ENCODE assay signal across 20 cellular contexts in the genomic region with DNA sequence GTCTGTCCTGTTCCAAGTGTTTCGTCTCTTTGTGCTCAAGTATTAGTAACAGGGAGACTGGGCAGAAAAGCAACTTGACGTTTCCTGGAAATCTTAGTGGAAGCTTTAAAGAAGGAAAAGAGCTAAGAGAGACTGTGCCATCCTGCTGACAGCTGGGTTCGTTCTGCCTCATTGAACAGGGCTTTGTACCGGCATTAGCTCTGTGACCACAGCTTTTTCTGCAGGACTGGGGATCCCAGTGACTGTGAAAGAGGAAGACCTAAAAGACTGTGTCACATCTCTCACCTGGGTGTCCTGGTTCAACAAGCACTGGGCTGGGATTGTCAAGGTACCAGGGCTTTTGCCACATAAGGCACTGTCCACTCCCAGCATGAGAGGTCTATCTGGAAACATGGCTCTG.
DNase-seq lines count a peak whose midpoint lies in the region; ATAC-seq and TF ChIP-seq lines count a peak whose summit lies in the region.
"Had no signal": no experiment of that assay in that cellular context is flagged by ENCODE, and none has a peak within 500 bp of the region (broad histone marks: within the 10 kb centered on the region; RNA-seq: fewer than 3 reads in every experiment).

No MANE protein-coding gene starts in this region.

- peaks cover 13% of the 10 kb centered on the region for H3K4me1 Mint-ChIP-seq in nephron progenitor cell
- H3K4me1 Mint-ChIP-seq: T-cell had no signal

- DNase-seq in GM10248 (ENCODE audit: extremely low spot score), result peak; percentile 21
- peak; percentile 8 for DNase-seq in astrocyte of the hippocampus (ENCODE audit: low read depth, low spot score)
- peak; percentile 20 for DNase-seq in pons (ENCODE audit: low spot score)
- DNase-seq in activated naive CD4-positive, alpha-beta T cell treated with anti-CD3 and anti-CD28 coated beads, Interleukin-2, amount 50 U/mL, for 16 hours, result no peak
- no peak for DNase-seq in nephron progenitor cell
- DNase-seq in stimulated activated CD4-positive, alpha-beta T cell treated with anti-CD3 and anti-CD28 coated beads, Interleukin-2, amount 100 ng/mL, for 48 hours, result no peak
- DNase-seq: activated CD4-positive, alpha-beta T cell treated with anti-CD3 and anti-CD28 coated beads, Interleukin-2, amount 50 U/mL, for 4 hours; activated naive CD4-positive, alpha-beta T cell treated with Interleukin-2 at 50 U/mL for 16 hours; activated T-cell treated with anti-CD3 and anti-CD28 coated beads for 4 hours; aorta; DMS153; KBM-7; mesendoderm; NCI-H1105; NCI-H2227 treated with DMSO at 0.1 percent for 48 hours; Right ventricle myocardium superior; T-cell had no signal

- no peaks in the 10 kb centered on the region for H3K36me3 Mint-ChIP-seq in nephron progenitor cell (ENCODE audit: low read depth)
- H3K36me3 Mint-ChIP-seq: natural killer cell treated with Interleukin-12 subunit alpha and Interleukin-12 subunit beta and Interleukin-15 and Interleukin-18, amount 100 ng/mL, for 72 hours; T-cell had no signal

- H3K4me3 Mint-ChIP-seq in nephron progenitor cell, result no peak overlapping the region
- H3K4me3 Mint-ChIP-seq: natural killer cell treated with Interleukin-12 subunit alpha and Interleukin-12 subunit beta and Interleukin-15 and Interleukin-18, amount 100 ng/mL, for 72 hours; T-cell had no signal

- POLR2A ChIA-PET in GM10248 (lab: Yijun Ruan, JAX), result no interaction called here

- CTCF ChIA-PET in GM10248 (lab: Yijun Ruan, JAX), result interaction anchor here (0.6 to 1.0 kb wide), 3 partner anchors 19 to 66 kb away, joined by 3 read pairs; no protein-coding TSS in a partner anchor

- ATAC-seq in GM19463 (IDR thresholded peaks at IDR 0.05; ENCODE audit: unreplicated experiment), result peak; percentile 77
- ATAC-seq: T-cell had no signal

- peaks cover 4% of the 10 kb centered on the region for H3K27me3 Mint-ChIP-seq in nephron progenitor cell (ENCODE audit: low read depth, poor library complexity)

- H3K27ac Mint-ChIP-seq in nephron progenitor cell, result no peak overlapping the region
- H3K27ac Mint-ChIP-seq: natural killer cell treated with Interleukin-12 subunit alpha and Interleukin-12 subunit beta and Interleukin-15 and Interleukin-18, amount 100 ng/mL, for 72 hours; progenitor cell of endocrine pancreas; T-cell had no signal

- peaks cover 18% of the 10 kb centered on the region for H3K9me3 Mint-ChIP-seq in nephron progenitor cell
- H3K9me3 Mint-ChIP-seq: natural killer cell treated with Interleukin-12 subunit alpha and Interleukin-12 subunit beta and Interleukin-15 and Interleukin-18, amount 100 ng/mL, for 72 hours; T-cell had no signal

- TF ChIP-seq CTCF in GM10248 (IDR thresholded peaks at IDR 0.05; ENCODE audit: control extremely low read depth, extremely low read depth, low read depth, missing control alignments), result no peak
- no peak for TF ChIP-seq CTCF in nephron progenitor cell (IDR thresholded peaks at IDR 0.05)

Comparison
In these comparisons a context has a peak if more than half of its experiments do, and no peak if none do; other contexts are left out.
1. DNase-seq: peak in GM10248 (single experiment), astrocyte of the hippocampus (single experiment) and pons (single experiment); none in activated naive CD4-positive, alpha-beta T cell treated with anti-CD3 and anti-CD28 coated beads, Interleukin-2, amount 50 U/mL, for 16 hours (single experiment), nephron progenitor cell (single experiment) and stimulated activated CD4-positive, alpha-beta T cell treated with anti-CD3 and anti-CD28 coated beads, Interleukin-2, amount 100 ng/mL, for 48 hours (0 of 2).